In genomic region chr4:40121515-40121914, GRCh38 we compare ENCODE assay signal across 9 cellular contexts.
DNase-seq lines count a peak whose midpoint lies in the region; ATAC-seq, FAIRE-seq and TF ChIP-seq lines count a peak whose summit lies in the region.
"Had no signal": no experiment of that assay in that cellular context is flagged by ENCODE, and none has a peak within 500 bp of the region (broad histone marks: within the 10 kb centered on the region; RNA-seq: fewer than 3 reads in every experiment).

No MANE protein-coding gene starts in this region.

- DNase-seq in A549 (ENCODE audit: low read depth in 1 of 2, low spot score in 1 of 2) = peak in 1 of 2 experiments; percentile 43
- DNase-seq in OCI-M1 (lab: John Stamatoyannopoulos, UW) = peak; percentile 82
- peak; percentile 44 for DNase-seq in epithelial cell of proximal tubule (ENCODE audit: low read depth)
- peak; percentile 28 for DNase-seq in stimulated activated CD4-positive, alpha-beta T cell treated with anti-CD3 and anti-CD28 coated beads, Interleukin-1b, Interleukin-23, amount 100 ng/mL, for 48 hours
- no peak for DNase-seq in GM19240 (ENCODE audit: insufficient read length, low spot score)
- no peak for DNase-seq in NCI-H526 (lab: John Stamatoyannopoulos, UW)
- DNase-seq in NCI-H1417 (lab: John Stamatoyannopoulos, UW) = no peak

- CTCF ChIA-PET in A549 (lab: Yijun Ruan, JAX) = interaction anchor here (0.7 to 1.2 kb wide), 2 partner anchors 26 to 195 kb away, joined by 3 read pairs; no protein-coding TSS in a partner anchor

- WGBS in A549 (ENCODE audit: missing lambda C conversion rate) = 27% methylated on average over 4 of the region's 4 CpGs

- no peak for FAIRE-seq in A549 (lab: Jason Lieb, UNC)

- ATAC-seq in A549 = peak; percentile 56 to 70; a peak in 4 of 6 replicates
- ATAC-seq in GM18858 (IDR thresholded peaks at IDR 0.05; ENCODE audit: unreplicated experiment) = peak; percentile 66

- H3K27ac ChIP-seq in A549 = peak overlapping the region in 1 of 2 experiments; percentile 29; a peak in 1 of 6 replicates

- TF ChIP-seq CTCF in A549 (IDR thresholded peaks at IDR 0.05) (no peak), epithelial cell of proximal tubule (conservative IDR thresholded peaks at IDR 0.05; ENCODE audit: low read depth, low read length) (no peak)

- POLR2A ChIA-PET in A549 (lab: Yijun Ruan, JAX) = interaction anchor here (0.6 kb wide), 2 partner anchors 28 to 64 kb away, joined by 3 to 6 read pairs; no protein-coding TSS in a partner anchor

- no peak for TF ChIP-seq POLR2A in A549 (IDR thresholded peaks at IDR 0.05; ENCODE audit: low read length)

- peaks cover 9% of the 10 kb centered on the region; the same call in 1 of the 3 replicates for H3K4me1 ChIP-seq in A549
- H3K4me1 ChIP-seq: adrenal gland had no signal

- peak overlapping the region; percentile 34; the same call in 2 of the 3 replicates for H3K4me2 ChIP-seq in A549

- H3K4me3 ChIP-seq in A549 = no peak overlapping the region
- H3K4me3 ChIP-seq in epithelial cell of proximal tubule (ENCODE audit: low read depth, low read length) = no peak overlapping the region
- H3K4me3 ChIP-seq: adrenal gland had no signal

- H3K9me3 ChIP-seq in A549 = no peaks in the 10 kb centered on the region
- H3K9me3 ChIP-seq: adrenal gland had no signal

- no peak for TF ChIP-seq EP300 in A549 (IDR thresholded peaks at IDR 0.05)

- no peak for TF ChIP-seq RAD21 in A549 (conservative IDR thresholded peaks at IDR 0.05 in 1 of 2, IDR thresholded peaks at IDR 0.05 in 1 of 2)

TF ChIP-seq in A549, 52 proteins besides CTCF, POLR2A, EP300 and RAD21:
- no peak for TF ChIP-seq MAZ (IDR thresholded peaks at IDR 0.05; ENCODE audit: borderline replicate concordance, low read depth, low read length)
- TF ChIP-seq FOSL2 (IDR thresholded peaks at IDR 0.05) = no peak
- TF ChIP-seq FOSL2 (CRISPR knock-in tag; IDR thresholded peaks at IDR 0.05) = peak; percentile 36; the same call in 1 of the 2 replicates

Comparison
In these comparisons a context has a peak if more than half of its experiments do, and no peak if none do; other contexts are left out.
1. DNase-seq: peak in OCI-M1 (single experiment), epithelial cell of proximal tubule (single experiment) and stimulated activated CD4-positive, alpha-beta T cell treated with anti-CD3 and anti-CD28 coated beads, Interleukin-1b, Interleukin-23, amount 100 ng/mL, for 48 hours (single experiment); none in GM19240 (single experiment), NCI-H526 (0 of 2) and NCI-H1417 (0 of 3).